Comparison of ENCODE assay signal across 24 cellular contexts in genomic region chr11:68831124-68831523, GRCh38. TPM values are rescaled to one million over a fixed set of nuclear protein-coding genes. Genes with fewer than 3 reads are reported as not detected.
DNase-seq lines count a peak whose midpoint lies in the region; ATAC-seq, FAIRE-seq and TF ChIP-seq lines count a peak whose summit lies in the region.
"Had no signal": no experiment of that assay in that cellular context is flagged by ENCODE, and none has a peak within 500 bp of the region (broad histone marks: within the 10 kb centered on the region; RNA-seq: fewer than 3 reads in every experiment).

No MANE protein-coding gene starts in this region.

- no peaks in the 10 kb centered on the region for H3K27me3 ChIP-seq in H7 (ENCODE audit: control insufficient read depth, insufficient read depth, low read length)
- H3K27me3 ChIP-seq in body of pancreas, result no peaks in the 10 kb centered on the region
- H3K27me3 ChIP-seq in pancreas, result no peaks in the 10 kb centered on the region
- H3K27me3 ChIP-seq: adrenal gland, ovary had no signal

- H3K9me3 ChIP-seq in body of pancreas, result no peaks in the 10 kb centered on the region
- H3K9me3 ChIP-seq in pancreas, result no peaks in the 10 kb centered on the region
- H3K9me3 ChIP-seq: adrenal gland, Caco-2, lower lobe of right lung, ovary, thoracic aorta had no signal

- FAIRE-seq in pancreas (lab: Jason Lieb, UNC), result peak; percentile 86
- FAIRE-seq: H1, islet of Langerhans had no signal

- intact Hi-C loops in body of pancreas (cut with DNase I), result no loop called here
- intact Hi-C loops in pancreas (cut with DNase I), result no loop called here

- TF ChIP-seq CTCF in 22Rv1 (IDR thresholded peaks at IDR 0.05), result no peak
- TF ChIP-seq CTCF in body of pancreas (IDR thresholded peaks at IDR 0.05), result no peak
- TF ChIP-seq CTCF in pancreas (IDR thresholded peaks at IDR 0.05), result no peak

- ATAC-seq in body of pancreas, result peak; percentile 76
- ATAC-seq in pancreas, result peak; percentile 56 to 74 (median 68)
- no peak for ATAC-seq in HG02759 (IDR thresholded peaks at IDR 0.05; ENCODE audit: unreplicated experiment)
- ATAC-seq: lower lobe of right lung; Right ventricle myocardium inferior; stimulated activated naive CD8-positive, alpha-beta T cell treated with anti-CD3 and anti-CD28 coated beads, Interleukin-15, Interleukin-2, amounts not matched to agents 100 U/mL and 50 U/mL, for 24 hours had no signal

- no peaks in the 10 kb centered on the region; the same call in 1 of the 2 replicates for H3K36me3 ChIP-seq in H7 (replicated peaks; ENCODE audit: control insufficient read depth, insufficient read depth, low read length)
- H3K36me3 ChIP-seq in body of pancreas (replicated peaks in 1 of 2; ENCODE audit: insufficient read depth in 1 of 2, low read depth in 2 of 2), result no peaks in the 10 kb centered on the region
- no peaks in the 10 kb centered on the region for H3K36me3 ChIP-seq in pancreas
- H3K36me3 ChIP-seq: ovary had no signal

- WGBS in body of pancreas, 2 donors, result 29 to 36% methylated on average over 5 of the region's 5 CpGs
- WGBS in pancreas, 2 donors, result 34 to 35% methylated on average over 5 of the region's 5 CpGs

- H3K27ac ChIP-seq in 22Rv1 (0 out of 2 replicates have a peak overlapping the region, but pooled peaks have one; percentile 15), body of pancreas (peak overlapping the region; percentile 40 to 62 (median 44)), pancreas (peak overlapping the region in 2 of 4 donors; percentile 4 to 59)
- H3K27ac ChIP-seq: lower lobe of right lung, ovary, thoracic aorta had no signal

- no peak for TF ChIP-seq POLR2A in body of pancreas (IDR thresholded peaks at IDR 0.05)

- H3K4me1 ChIP-seq in body of pancreas (peaks cover 70% of the 10 kb centered on the region), pancreas (peaks cover 26 to 50% (median 28%) of the 10 kb centered on the region in 3 donors)
- H3K4me1 ChIP-seq: Caco-2 had no signal

- H3K4me3 ChIP-seq in H7 (ENCODE audit: insufficient read depth, low read depth, low read length), result no peak overlapping the region
- no peak overlapping the region for H3K4me3 ChIP-seq in body of pancreas
- H3K4me3 ChIP-seq in pancreas, result no peak overlapping the region
- H3K4me3 ChIP-seq: adrenal gland, lower lobe of right lung, ovary, thoracic aorta had no signal

- DNase-seq in H7, result peak; percentile 29
- peak; percentile 48 to 73 (median 70) for DNase-seq in body of pancreas
- peak in 3 of 6 donors; percentile 46 to 71 (median 58) for DNase-seq in pancreas
- no peak for DNase-seq in NCI-H748 treated with DMSO at 0.1 percent for 48 hours (lab: John Stamatoyannopoulos, UW)
- DNase-seq in NCI-H1694 treated with DMSO at 0.1 percent for 48 hours (lab: John Stamatoyannopoulos, UW), result no peak
- DNase-seq: activated CD4-positive, alpha-beta T cell treated with anti-CD3 and anti-CD28 coated beads, Interleukin-2, amount 50 U/mL, for 1 hour; activated naive CD4-positive, alpha-beta T cell treated with anti-CD3 and anti-CD28 coated beads for 36 hours; adrenal gland; Caco-2; DMS79; GDM1; lower lobe of right lung; NCI-H1092 treated with DMSO at 0.1 percent for 48 hours; NCI-H2029; NCI-H2227 treated with DMSO at 0.1 percent for 48 hours; nephron progenitor cell; ovary; stimulated activated naive CD8-positive, alpha-beta T cell treated with anti-CD3 and anti-CD28 coated beads, Interleukin-15, Interleukin-2, amounts not matched to agents 100 U/mL and 50 U/mL, for 24 hours had no signal

RNA-seq across cellular contexts. Expression of gene CPT1A, which starts 10.6 kb away (rescaled TPM):
- total RNA-seq in H7 (2014; rRNA removed; shearing (Covaris generic)), result 50.0 and 59.0 TPM in 2 replicates
- total RNA-seq in body of pancreas (10 to 100 TPM; 35.6 to 40.7 TPM), pancreas (10 to 100 TPM; 16.9 to 33.7 (median 22.7) TPM)
- 10 to 100 TPM in 1 of 2 donors, 1 to 10 TPM in 1; 9.5 to 15.6 TPM for polyA plus RNA-seq in pancreas

Comparison
In these comparisons a context has a peak if more than half of its experiments do, and no peak if none do; other contexts are left out.
1. DNase-seq: peak in H7 (single experiment) and body of pancreas (4 of 4); none in NCI-H748 treated with DMSO at 0.1 percent for 48 hours (single experiment) and NCI-H1694 treated with DMSO at 0.1 percent for 48 hours (single experiment).